Comparison of ENCODE assay signal across 9 cellular contexts in genomic region chr19:8577247-8577646, GRCh38. TPM values are rescaled to one million over a fixed set of nuclear protein-coding genes. Genes with fewer than 3 reads are reported as not detected.
A peak's percentile ranks its signal among the peaks of the same experiment; 100 is the strongest.
DNase-seq lines count a peak whose midpoint lies in the region; ATAC-seq and TF ChIP-seq lines count a peak whose summit lies in the region.
"Had no signal": no experiment of that assay in that cellular context is flagged by ENCODE, and none has a peak within 500 bp of the region (broad histone marks: within the 10 kb centered on the region; RNA-seq: fewer than 3 reads in every experiment).

MYO1F (minus strand) TSS chr19:8577442; CDS start chr19:8577309, 133 bp downstream.

- H3K4me1 ChIP-seq in lower lobe of right lung (peaks cover 53% of the 10 kb centered on the region), upper lobe of left lung (peaks cover 28 to 61% (median 48%) of the 10 kb centered on the region in 4 donors), smooth muscle cell (ENCODE audit: low read depth) (no peaks in the 10 kb centered on the region)

- peak within 1 kb of the TSS; percentile 83 for H3K27ac Mint-ChIP-seq in activated CD8-positive, alpha-beta T cell treated with anti-CD3 and anti-CD28 coated beads, Interleukin-2, amount 10 ng/mL, durations not matched to agents 7 days and 5 days

- H3K36me3 ChIP-seq in lower lobe of right lung (no peaks in the 10 kb centered on the region), upper lobe of left lung (no peaks in the 10 kb centered on the region), smooth muscle cell (ENCODE audit: low read depth) (no peaks in the 10 kb centered on the region)

- no peaks in the 10 kb centered on the region for H3F3A ChIP-seq in smooth muscle cell (ENCODE audit: low read depth)

- H3K9ac ChIP-seq in smooth muscle cell (ENCODE audit: low read depth) = no peak within 1 kb of the TSS

- CTCF ChIA-PET in activated CD8-positive, alpha-beta T cell treated with anti-CD3 and anti-CD28 coated beads, Interleukin-2, amount 10 ng/mL, durations not matched to agents 7 days and 5 days (lab: Charles Lee) = interaction anchor here (0.8 to 7.2 kb wide), 22 partner anchors 9 to 399 kb away, joined by 3 to 158 read pairs (median 10); partner anchors contain the start of genes HNRNPM, MARCHF2 and ZNF414

- peak within 1 kb of the TSS; percentile 85 for H3K4me3 Mint-ChIP-seq in activated T-cell treated with anti-CD3 and anti-CD28 coated beads, Interleukin-2, amount 50 U/mL, for 4 hours
- peak within 1 kb of the TSS; percentile 89 for H3K4me3 Mint-ChIP-seq in activated CD8-positive, alpha-beta T cell treated with anti-CD3 and anti-CD28 coated beads, Interleukin-2, amount 10 ng/mL, durations not matched to agents 7 days and 5 days

- no peaks in the 10 kb centered on the region for H3K79me2 ChIP-seq in smooth muscle cell (ENCODE audit: low read depth)

- H3K9me3 Mint-ChIP-seq in activated T-cell treated with anti-CD3 and anti-CD28 coated beads, Interleukin-2, amount 50 U/mL, for 4 hours = peaks cover 4% of the 10 kb centered on the region
- no peaks in the 10 kb centered on the region for H3K9me3 Mint-ChIP-seq in activated CD8-positive, alpha-beta T cell treated with anti-CD3 and anti-CD28 coated beads, Interleukin-2, amount 10 ng/mL, durations not matched to agents 7 days and 5 days (ENCODE audit: insufficient read depth)

- peak within 1 kb of the TSS; percentile 71 for H3K27ac ChIP-seq in lower lobe of right lung
- peak within 1 kb of the TSS; percentile 75 to 89 (median 81) for H3K27ac ChIP-seq in upper lobe of left lung
- H3K27ac ChIP-seq in smooth muscle cell (ENCODE audit: low read depth) = no peak within 1 kb of the TSS

- intact Hi-C loops in lower lobe of right lung (cut with DNase I) = no loop called here

- POLR2A ChIA-PET in activated CD8-positive, alpha-beta T cell treated with anti-CD3 and anti-CD28 coated beads, Interleukin-2, amount 10 ng/mL, durations not matched to agents 7 days and 5 days (lab: Charles Lee) = interaction anchor here (0.6 to 6.8 kb wide), 7 partner anchors 8 to 435 kb away, joined by 3 to 45 read pairs (median 4); partner anchors contain the start of gene ZNF414

- no peaks in the 10 kb centered on the region for H4K20me1 ChIP-seq in smooth muscle cell (ENCODE audit: low read depth)

- H3K4me3 ChIP-seq in lower lobe of right lung = peak within 1 kb of the TSS; percentile 60
- H3K4me3 ChIP-seq in upper lobe of left lung = peak within 1 kb of the TSS; percentile 33 to 59 (median 48)
- no peak within 1 kb of the TSS for H3K4me3 ChIP-seq in smooth muscle cell

- TF ChIP-seq EP300 in upper lobe of left lung (IDR thresholded peaks at IDR 0.05) = no peak

- no peak for ATAC-seq in activated T-cell treated with anti-CD3 and anti-CD28 coated beads, Interleukin-2, amount 50 U/mL, for 4 hours
- ATAC-seq in activated CD8-positive, alpha-beta T cell treated with anti-CD3 and anti-CD28 coated beads, Interleukin-2, amount 10 ng/mL, durations not matched to agents 7 days and 5 days = no peak
- peak; percentile 64 to 70 for ATAC-seq in lower lobe of right lung
- peak; percentile 26 to 71 for ATAC-seq in upper lobe of left lung (ENCODE audit: low FRiP score in 2 of 2)
- no peak for ATAC-seq in HG03521 (IDR thresholded peaks at IDR 0.05; ENCODE audit: unreplicated experiment)

- no peak within 1 kb of the TSS for H2AFZ ChIP-seq in smooth muscle cell (ENCODE audit: low read depth)

- peak in 1 of 4 donors; percentile 77 for TF ChIP-seq POLR2A in upper lobe of left lung (IDR thresholded peaks at IDR 0.05)

- WGBS in upper lobe of left lung, 2 donors = 10 to 15% methylated on average over 4 to 6 of the region's 7 CpGs
- 67% methylated on average over 7 of the region's 7 CpGs for WGBS in smooth muscle cell (ENCODE audit: low lambda C conversion rate)

- H3K27me3 Mint-ChIP-seq in activated T-cell treated with anti-CD3 and anti-CD28 coated beads, Interleukin-2, amount 50 U/mL, for 4 hours (ENCODE audit: low read depth) = no peaks in the 10 kb centered on the region
- H3K27me3 Mint-ChIP-seq in activated CD8-positive, alpha-beta T cell treated with anti-CD3 and anti-CD28 coated beads, Interleukin-2, amount 10 ng/mL, durations not matched to agents 7 days and 5 days (ENCODE audit: low read depth) = peaks cover 4% of the 10 kb centered on the region

- H3K4me1 Mint-ChIP-seq in activated T-cell treated with anti-CD3 and anti-CD28 coated beads, Interleukin-2, amount 50 U/mL, for 4 hours (ENCODE audit: low read depth) = peaks cover 71% of the 10 kb centered on the region
- H3K4me1 Mint-ChIP-seq in activated CD8-positive, alpha-beta T cell treated with anti-CD3 and anti-CD28 coated beads, Interleukin-2, amount 10 ng/mL, durations not matched to agents 7 days and 5 days (ENCODE audit: low read depth) = peaks cover 58% of the 10 kb centered on the region

- no peaks in the 10 kb centered on the region for H3K27me3 ChIP-seq in lower lobe of right lung (ENCODE audit: low read depth)
- H3K27me3 ChIP-seq in upper lobe of left lung = no peaks in the 10 kb centered on the region
- no peaks in the 10 kb centered on the region for H3K27me3 ChIP-seq in smooth muscle cell (ENCODE audit: low read depth)

- no peak within 1 kb of the TSS for H3K4me2 ChIP-seq in smooth muscle cell

- H3K36me3 Mint-ChIP-seq in activated T-cell treated with anti-CD3 and anti-CD28 coated beads, Interleukin-2, amount 50 U/mL, for 4 hours (ENCODE audit: insufficient read depth) = peaks cover 4% of the 10 kb centered on the region
- peaks cover 44% of the 10 kb centered on the region for H3K36me3 Mint-ChIP-seq in activated CD8-positive, alpha-beta T cell treated with anti-CD3 and anti-CD28 coated beads, Interleukin-2, amount 10 ng/mL, durations not matched to agents 7 days and 5 days (ENCODE audit: low read depth)

- TF ChIP-seq CTCF in lower lobe of right lung (IDR thresholded peaks at IDR 0.05) (no peak), upper lobe of left lung (IDR thresholded peaks at IDR 0.05) (no peak), smooth muscle cell (IDR thresholded peaks at IDR 0.05; ENCODE audit: borderline replicate concordance, insufficient read depth, poor library complexity, severe bottlenecking) (no peak)

- no peak for DNase-seq in activated T-cell treated with anti-CD3 and anti-CD28 coated beads, Interleukin-2, amount 50 U/mL, for 4 hours
- no peak for DNase-seq in activated T-cell treated with anti-CD3 and anti-CD28 coated beads, Interleukin-2, amount 50 U/mL, for 1 hour
- DNase-seq in activated CD8-positive, alpha-beta T cell treated with anti-CD3 and anti-CD28 coated beads, Interleukin-2, amount 10 ng/mL, durations not matched to agents 7 days and 5 days = peak; percentile 52
- DNase-seq in lower lobe of right lung = peak; percentile 84
- DNase-seq in upper lobe of left lung = peak in 1 of 2 donors; percentile 80
- no peak for DNase-seq in smooth muscle cell (lab: John Stamatoyannopoulos, UW; ENCODE audit: unreplicated experiment)
- DNase-seq in dermis blood vessel endothelial cell = no peak
- DNase-seq: NCI-H187 had no signal

- no peaks in the 10 kb centered on the region for H3K9me3 ChIP-seq in lower lobe of right lung
- no peaks in the 10 kb centered on the region for H3K9me3 ChIP-seq in upper lobe of left lung
- no peaks in the 10 kb centered on the region for H3K9me3 ChIP-seq in smooth muscle cell (replicated peaks; ENCODE audit: low read depth)

RNA-seq across cellular contexts. Expression of gene MYO1F, which starts in this region (rescaled TPM):
- total RNA-seq in activated T-cell treated with anti-CD3 and anti-CD28 coated beads, Interleukin-2, amount 50 U/mL, for 4 hours = 1 to 10 TPM; 4.6 to 8.0 (median 6.6) TPM
- total RNA-seq in activated CD8-positive, alpha-beta T cell treated with anti-CD3 and anti-CD28 coated beads, Interleukin-2, amount 10 ng/mL, durations not matched to agents 7 days and 5 days = 100 to 1,000 TPM; 254 to 266 TPM
- total RNA-seq in lower lobe of right lung (162 TPM), upper lobe of left lung (100 to 1,000 TPM in 4 of 6 donors, 10 to 100 TPM in 2; 47.3 to 246 (median 127) TPM), smooth muscle cell (0.22 TPM in 1 of 2 replicates, not detected in the other), dermis blood vessel endothelial cell (0.14 and 0.34 TPM in 2 replicates)
- polyA plus RNA-seq in smooth muscle cell = 1.4 and 4.1 TPM in 2 replicates

Comparison
In these comparisons a context has a peak if more than half of its experiments do, and no peak if none do; other contexts are left out.
1. RNA of gene MYO1F (total RNA-seq): 254 to 266 TPM in activated CD8-positive, alpha-beta T cell treated with anti-CD3 and anti-CD28 coated beads, Interleukin-2, amount 10 ng/mL, durations not matched to agents 7 days and 5 days, 162 TPM in lower lobe of right lung (single experiment) and 47.3 to 246 TPM in upper lobe of left lung; 4.6 to 8.0 TPM in activated T-cell treated with anti-CD3 and anti-CD28 coated beads, Interleukin-2, amount 50 U/mL, for 4 hours, 0.14 to 0.34 TPM in dermis blood vessel endothelial cell and 0.22 TPM in smooth muscle cell; every median in the first group is over 4 times any median in the second.
2. ATAC-seq: peak in lower lobe of right lung (2 of 2) and upper lobe of left lung (2 of 2); none in activated T-cell treated with anti-CD3 and anti-CD28 coated beads, Interleukin-2, amount 50 U/mL, for 4 hours (0 of 2), activated CD8-positive, alpha-beta T cell treated with anti-CD3 and anti-CD28 coated beads, Interleukin-2, amount 10 ng/mL, durations not matched to agents 7 days and 5 days (single experiment) and HG03521 (single experiment).
3. DNase-seq: peak in activated CD8-positive, alpha-beta T cell treated with anti-CD3 and anti-CD28 coated beads, Interleukin-2, amount 10 ng/mL, durations not matched to agents 7 days and 5 days (single experiment) and lower lobe of right lung (single experiment); none in activated T-cell treated with anti-CD3 and anti-CD28 coated beads, Interleukin-2, amount 50 U/mL, for 4 hours (single experiment), activated T-cell treated with anti-CD3 and anti-CD28 coated beads, Interleukin-2, amount 50 U/mL, for 1 hour (single experiment), smooth muscle cell (single experiment) and dermis blood vessel endothelial cell (single experiment).